In genomic region chr9:130235558-130236435, GRCh38 we compare ENCODE assay signal across 8 cellular contexts. TPM values are rescaled to one million over a fixed set of nuclear protein-coding genes. Genes with fewer than 3 reads are reported as not detected.
A peak's percentile ranks its signal among the peaks of the same experiment; 100 is the strongest.
DNase-seq lines count a peak whose midpoint lies in the region; ATAC-seq and TF ChIP-seq lines count a peak whose summit lies in the region.

No MANE protein-coding gene starts in this region.

- POLR2A ChIA-PET in BJ (lab: Charles Lee) = no interaction called here

- H3K4me1 ChIP-seq in Peyer's patch = peaks cover 0 to 10% (median 0%) of the 10 kb centered on the region in 4 donors

- no peak overlapping the region for H3K4me3 ChIP-seq in BJ (ENCODE audit: low read depth, low read length)
- H3K4me3 ChIP-seq in Peyer's patch = no peak overlapping the region
- no peak overlapping the region for H3K4me3 ChIP-seq in fibroblast of the aortic adventitia (ENCODE audit: low read depth, low read length)

- no peak overlapping the region for H3K27ac Mint-ChIP-seq in activated T-helper 2 cell treated with anti-CD3 and anti-CD28 coated beads, Interferon-gamma antibody, Interleukin-2, Interleukin-4, amounts not matched to agents 10 μg/mL and 5 μg/mL and 100 μg/mL, durations not matched to agents 14 hours and 24 hours and 36 hours
- peak overlapping the region; percentile 38 for H3K27ac Mint-ChIP-seq in osteocyte (ENCODE audit: unreplicated experiment)

- intact Hi-C loops in activated T-helper 2 cell treated with anti-CD3 and anti-CD28 coated beads, Interferon-gamma antibody, Interleukin-2, Interleukin-4, amounts not matched to agents 10 μg/mL and 5 μg/mL and 100 μg/mL, durations not matched to agents 14 hours and 24 hours and 36 hours (cut with micrococcal nuclease) = loop anchor here (1.0 to 5.0 kb wide), 2 partner anchors 108 to 128 kb away; no protein-coding TSS in a partner anchor

- no peaks in the 10 kb centered on the region for H3K9me3 Mint-ChIP-seq in activated T-helper 2 cell treated with anti-CD3 and anti-CD28 coated beads, Interferon-gamma antibody, Interleukin-2, Interleukin-4, amounts not matched to agents 10 μg/mL and 5 μg/mL and 100 μg/mL, durations not matched to agents 14 hours and 24 hours and 36 hours
- H3K9me3 Mint-ChIP-seq in osteocyte (ENCODE audit: unreplicated experiment) = no peaks in the 10 kb centered on the region

- H3K27ac ChIP-seq in Peyer's patch (peak overlapping the region in 1 of 4 donors; percentile 54), temporal lobe (ENCODE audit: low read depth, low read length) (peak overlapping the region; percentile 58)

- H3K4me3 Mint-ChIP-seq in activated T-helper 2 cell treated with anti-CD3 and anti-CD28 coated beads, Interferon-gamma antibody, Interleukin-2, Interleukin-4, amounts not matched to agents 10 μg/mL and 5 μg/mL and 100 μg/mL, durations not matched to agents 14 hours and 24 hours and 36 hours (ENCODE audit: low read depth) = no peak overlapping the region
- no peak overlapping the region for H3K4me3 Mint-ChIP-seq in osteocyte (ENCODE audit: unreplicated experiment)

- H3K27me3 Mint-ChIP-seq in activated T-helper 2 cell treated with anti-CD3 and anti-CD28 coated beads, Interferon-gamma antibody, Interleukin-2, Interleukin-4, amounts not matched to agents 10 μg/mL and 5 μg/mL and 100 μg/mL, durations not matched to agents 14 hours and 24 hours and 36 hours (ENCODE audit: low read depth) = peaks cover 2% of the 10 kb centered on the region
- no peaks in the 10 kb centered on the region for H3K27me3 Mint-ChIP-seq in osteocyte (ENCODE audit: unreplicated experiment)

- H3K9me3 ChIP-seq in Peyer's patch = no peaks in the 10 kb centered on the region

- no peak for ATAC-seq in GM18505 (IDR thresholded peaks at IDR 0.05; ENCODE audit: unreplicated experiment)

- CTCF ChIA-PET in BJ (lab: Yijun Ruan, JAX) = interaction anchor here (0.6 to 4.7 kb wide), 16 partner anchors 8 to 446 kb away, joined by 3 to 51 read pairs (median 3); no protein-coding TSS in a partner anchor

- peaks cover 19% of the 10 kb centered on the region for H3K4me1 Mint-ChIP-seq in activated T-helper 2 cell treated with anti-CD3 and anti-CD28 coated beads, Interferon-gamma antibody, Interleukin-2, Interleukin-4, amounts not matched to agents 10 μg/mL and 5 μg/mL and 100 μg/mL, durations not matched to agents 14 hours and 24 hours and 36 hours (ENCODE audit: low read depth)
- peaks cover 16% of the 10 kb centered on the region for H3K4me1 Mint-ChIP-seq in osteocyte (ENCODE audit: unreplicated experiment)

- no peaks in the 10 kb centered on the region for H3K36me3 Mint-ChIP-seq in activated T-helper 2 cell treated with anti-CD3 and anti-CD28 coated beads, Interferon-gamma antibody, Interleukin-2, Interleukin-4, amounts not matched to agents 10 μg/mL and 5 μg/mL and 100 μg/mL, durations not matched to agents 14 hours and 24 hours and 36 hours (ENCODE audit: low read depth)
- H3K36me3 Mint-ChIP-seq in osteocyte (ENCODE audit: unreplicated experiment) = peaks cover 12% of the 10 kb centered on the region

- no peak for DNase-seq in BJ (ENCODE audit: low read depth)
- DNase-seq in HCEC 1CT = peak; percentile 21
- peak; percentile 55 to 82 (median 74) for DNase-seq in Peyer's patch
- DNase-seq in activated T-helper 2 cell treated with anti-CD3 and anti-CD28 coated beads, Interferon-gamma antibody, Interleukin-2, Interleukin-4, amounts not matched to agents 10 μg/mL and 5 μg/mL and 100 μg/mL, durations not matched to agents 14 hours and 24 hours and 36 hours (ENCODE audit: low spot score) = peak; percentile 49
- peak; percentile 57 for DNase-seq in fibroblast of the aortic adventitia (ENCODE audit: low read depth)
- no peak for DNase-seq in osteocyte (ENCODE audit: extremely low spot score, unreplicated experiment)

- H3K27me3 ChIP-seq in BJ (ENCODE audit: control insufficient read depth, insufficient read depth, low read length) = no peaks in the 10 kb centered on the region
- H3K27me3 ChIP-seq in Peyer's patch = no peaks in the 10 kb centered on the region

- H3K36me3 ChIP-seq in BJ (ENCODE audit: control insufficient read depth, insufficient read depth, low read length) = peaks cover 13% of the 10 kb centered on the region
- H3K36me3 ChIP-seq in Peyer's patch = no peaks in the 10 kb centered on the region

- peak; percentile 98 for TF ChIP-seq CTCF in BJ (IDR thresholded peaks at IDR 0.05; ENCODE audit: insufficient read depth, low read depth, low read length)
- TF ChIP-seq CTCF in Peyer's patch (IDR thresholded peaks at IDR 0.05) = peak; percentile 89 to 99 (median 96)
- TF ChIP-seq CTCF in fibroblast of the aortic adventitia (IDR thresholded peaks at IDR 0.05; ENCODE audit: insufficient read depth, low read length) = peak; percentile 98
- TF ChIP-seq CTCF in osteocyte (IDR thresholded peaks at IDR 0.05) = peak; percentile 99

- TF ChIP-seq POLR2A in Peyer's patch (IDR thresholded peaks at IDR 0.05) (no peak), GM18505 (IDR thresholded peaks at IDR 0.05; ENCODE audit: borderline replicate concordance, extremely low read depth, insufficient read depth, insufficient read length) (no peak)

RNA-seq across cellular contexts. Expression of gene HMCN2, which starts 29.8 kb away (rescaled TPM):
- not detected in 2 replicates for polyA plus RNA-seq in BJ (2011; rRNA removed)
- under 0.01 TPM in 1 of 2 replicates, not detected in the other for polyA minus RNA-seq in BJ (2011; rRNA and poly(A)+ RNA removed)
- total RNA-seq in Peyer's patch = 10 to 100 TPM; 24.8 to 61.7 (median 36.1) TPM
- total RNA-seq in activated T-helper 2 cell treated with anti-CD3 and anti-CD28 coated beads, Interferon-gamma antibody, Interleukin-2, Interleukin-4, amounts not matched to agents 10 μg/mL and 5 μg/mL and 100 μg/mL, durations not matched to agents 14 hours and 24 hours and 36 hours = not detected in 2 replicates
- not detected in 2 replicates for total RNA-seq in fibroblast of the aortic adventitia (ENCODE audit: low replicate concordance)
- total RNA-seq in osteocyte = 0.05 TPM in 2 replicates
- total RNA-seq in temporal lobe = under 0.01 TPM

Comparison
In these comparisons a context has a peak if more than half of its experiments do, and no peak if none do; other contexts are left out.
1. DNase-seq: peak in HCEC 1CT (single experiment), Peyer's patch (3 of 3), activated T-helper 2 cell treated with anti-CD3 and anti-CD28 coated beads, Interferon-gamma antibody, Interleukin-2, Interleukin-4, amounts not matched to agents 10 μg/mL and 5 μg/mL and 100 μg/mL, durations not matched to agents 14 hours and 24 hours and 36 hours (single experiment) and fibroblast of the aortic adventitia (single experiment); none in BJ (single experiment) and osteocyte (single experiment).
2. RNA of gene HMCN2, which starts 29.8 kb away (total RNA-seq): 24.8 to 61.7 TPM in Peyer's patch; 0.05 TPM in osteocyte, not detected in activated T-helper 2 cell treated with anti-CD3 and anti-CD28 coated beads, Interferon-gamma antibody, Interleukin-2, Interleukin-4, amounts not matched to agents 10 μg/mL and 5 μg/mL and 100 μg/mL, durations not matched to agents 14 hours and 24 hours and 36 hours, not detected in fibroblast of the aortic adventitia and under 0.01 TPM in temporal lobe (single experiment); every median in the first group is over 10 times any median in the second.
3. Peak in every context shown above with its lines, with median percentiles within 50 percentile points of each other: CTCF ChIP-seq.